17 cellular contexts compared by ENCODE assay signal in genomic region chr16:2598723-2599122, GRCh38.
DNase-seq lines count a peak whose midpoint lies in the region; ATAC-seq and TF ChIP-seq lines count a peak whose summit lies in the region.
"Had no signal": no experiment of that assay in that cellular context is flagged by ENCODE, and none has a peak within 500 bp of the region (broad histone marks: within the 10 kb centered on the region; RNA-seq: fewer than 3 reads in every experiment).

No MANE protein-coding gene starts in this region.

- no peaks in the 10 kb centered on the region for H3K9me3 Mint-ChIP-seq in activated T-cell treated with anti-CD3 and anti-CD28 coated beads, Interleukin-2, amount 50 U/mL, for 24 hours
- H3K9me3 Mint-ChIP-seq in activated T-cell treated with anti-CD3 and anti-CD28 coated beads, Interleukin-2, amount 50 U/mL, for 72 hours, result no peaks in the 10 kb centered on the region

- H3K27me3 Mint-ChIP-seq in activated T-cell treated with anti-CD3 and anti-CD28 coated beads, Interleukin-2, amount 50 U/mL, for 24 hours, result no peaks in the 10 kb centered on the region
- H3K27me3 Mint-ChIP-seq in activated T-cell treated with anti-CD3 and anti-CD28 coated beads, Interleukin-2, amount 50 U/mL, for 72 hours (ENCODE audit: low read depth), result no peaks in the 10 kb centered on the region

- H3K9me3 ChIP-seq in lower lobe of right lung, result no peaks in the 10 kb centered on the region
- H3K9me3 ChIP-seq in testis, result no peaks in the 10 kb centered on the region
- H3K9me3 ChIP-seq: Caco-2 had no signal

- 88 to 91% methylated on average over 4 to 9 of the region's 9 CpGs for WGBS in testis, 2 donors

- H3K4me3 ChIP-seq in lower lobe of right lung (no peak overlapping the region), testis (no peak overlapping the region)

- CTCF ChIA-PET in RWPE1 (lab: Yijun Ruan, JAX), result no interaction called here

- peaks cover 58% of the 10 kb centered on the region for H3K36me3 Mint-ChIP-seq in activated T-cell treated with anti-CD3 and anti-CD28 coated beads, Interleukin-2, amount 50 U/mL, for 24 hours (ENCODE audit: low read depth)
- H3K36me3 Mint-ChIP-seq in activated T-cell treated with anti-CD3 and anti-CD28 coated beads, Interleukin-2, amount 50 U/mL, for 72 hours (ENCODE audit: insufficient read depth in 2 of 2), result peaks cover under 1 to 1% of the 10 kb centered on the region in 2 donors

- H3K27me3 ChIP-seq in lower lobe of right lung (ENCODE audit: low read depth) (no peaks in the 10 kb centered on the region), testis (no peaks in the 10 kb centered on the region)

- ATAC-seq in activated T-cell treated with anti-CD3 and anti-CD28 coated beads, Interleukin-2, amount 50 U/mL, for 72 hours (replicated peaks in 1 of 2), result no peak
- ATAC-seq in lower lobe of right lung, result no peak
- ATAC-seq: HepG2 had no signal

- H3K4me1 Mint-ChIP-seq in activated T-cell treated with anti-CD3 and anti-CD28 coated beads, Interleukin-2, amount 50 U/mL, for 24 hours (ENCODE audit: low read depth), result peaks cover 23% of the 10 kb centered on the region
- peaks cover 24% of the 10 kb centered on the region for H3K4me1 Mint-ChIP-seq in activated T-cell treated with anti-CD3 and anti-CD28 coated beads, Interleukin-2, amount 50 U/mL, for 72 hours (ENCODE audit: low read depth)

- no peak for DNase-seq in activated T-cell treated with anti-CD3 and anti-CD28 coated beads, Interleukin-2, amount 50 U/mL, for 24 hours
- DNase-seq in activated T-cell treated with anti-CD3 and anti-CD28 coated beads, Interleukin-2, amount 50 U/mL, for 72 hours, result no peak
- DNase-seq in RWPE1 (ENCODE audit: low spot score), result no peak
- DNase-seq in lower lobe of right lung, result peak; percentile 10
- peak; percentile 13 for DNase-seq in testis
- no peak for DNase-seq in 8988T
- DNase-seq in mucosa of gallbladder (ENCODE audit: low spot score), result no peak
- DNase-seq: Caco-2, DMS153, GOT3, KG1, NCI-H1436, NCI-H2081, NCI-H510A, NCI-H774, RPMI8226 had no signal

- POLR2A ChIA-PET in RWPE1 (lab: Yijun Ruan, JAX; ENCODE audit: low non-redundant PET), result interaction anchor here (0.5 kb wide), 1 partner anchor 8 kb away, joined by 3 read pairs; no protein-coding TSS in a partner anchor

- no peak for TF ChIP-seq POLR2A in testis (IDR thresholded peaks at IDR 0.05)

- TF ChIP-seq CTCF in RWPE1 (conservative IDR thresholded peaks at IDR 0.05; ENCODE audit: low read depth) (no peak), lower lobe of right lung (IDR thresholded peaks at IDR 0.05) (no peak), testis (IDR thresholded peaks at IDR 0.05) (no peak)

- H3K36me3 ChIP-seq in lower lobe of right lung (peaks cover 45% of the 10 kb centered on the region), testis (ENCODE audit: low read depth, missing control alignments) (no peaks in the 10 kb centered on the region)

- H3K27ac ChIP-seq in RWPE1 (peak overlapping the region; percentile 40), lower lobe of right lung (no peak overlapping the region), testis (no peak overlapping the region)

- H3K4me1 ChIP-seq in lower lobe of right lung (peaks cover 6% of the 10 kb centered on the region), testis (no peaks in the 10 kb centered on the region)
- H3K4me1 ChIP-seq: Caco-2 had no signal

- no peak overlapping the region for H3K4me3 Mint-ChIP-seq in activated T-cell treated with anti-CD3 and anti-CD28 coated beads, Interleukin-2, amount 50 U/mL, for 24 hours
- H3K4me3 Mint-ChIP-seq in activated T-cell treated with anti-CD3 and anti-CD28 coated beads, Interleukin-2, amount 50 U/mL, for 72 hours, result no peak overlapping the region

- intact Hi-C loops in lower lobe of right lung (cut with DNase I) (no loop called here), testis (cut with DNase I; ENCODE audit: low total_unique reads) (no loop called here)

- H3K27ac Mint-ChIP-seq in activated T-cell treated with anti-CD3 and anti-CD28 coated beads, Interleukin-2, amount 50 U/mL, for 24 hours, result peak overlapping the region; percentile 73
- no peak overlapping the region for H3K27ac Mint-ChIP-seq in activated T-cell treated with anti-CD3 and anti-CD28 coated beads, Interleukin-2, amount 50 U/mL, for 72 hours

Comparison
In these comparisons a context has a peak if more than half of its experiments do, and no peak if none do; other contexts are left out.
1. DNase-seq: peak in lower lobe of right lung (single experiment) and testis (single experiment); none in activated T-cell treated with anti-CD3 and anti-CD28 coated beads, Interleukin-2, amount 50 U/mL, for 24 hours (single experiment), activated T-cell treated with anti-CD3 and anti-CD28 coated beads, Interleukin-2, amount 50 U/mL, for 72 hours (0 of 2), RWPE1 (single experiment), 8988T (single experiment) and mucosa of gallbladder (single experiment).